In the genomic region with DNA sequence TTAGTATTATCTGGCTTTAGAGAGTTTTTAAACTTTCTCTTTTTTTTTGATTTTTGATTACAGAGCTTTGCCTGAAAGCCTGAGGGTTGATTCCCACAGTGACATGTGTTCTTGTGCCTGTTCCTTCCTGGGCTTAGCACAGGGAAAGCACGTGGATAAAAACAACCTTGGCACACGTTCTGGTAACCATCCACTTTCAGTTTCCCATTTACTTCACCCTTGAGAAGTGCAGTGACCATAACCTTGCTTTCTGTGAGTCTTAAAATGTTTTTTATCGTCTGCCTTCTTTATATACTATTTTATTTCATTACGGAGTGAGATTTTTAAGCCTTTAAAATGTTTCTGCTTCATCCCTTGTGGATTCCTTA, we compare ENCODE assay signal across 14 cellular contexts. TPM values are rescaled to one million over a fixed set of nuclear protein-coding genes. Genes with fewer than 3 reads are reported as not detected.
A peak's percentile ranks its signal among the peaks of the same experiment; 100 is the strongest.
DNase-seq lines count a peak whose midpoint lies in the region; ATAC-seq, FAIRE-seq and TF ChIP-seq lines count a peak whose summit lies in the region.
"Had no signal": no experiment of that assay in that cellular context is flagged by ENCODE, and none has a peak within 500 bp of the region (broad histone marks: within the 10 kb centered on the region; RNA-seq: fewer than 3 reads in every experiment).

No MANE protein-coding gene starts in this region.

- intact Hi-C loops in prostate gland (cut with DNase I) = no loop called here

- no peaks in the 10 kb centered on the region for H3K36me3 ChIP-seq in prostate gland

- TF ChIP-seq POLR2A in H54 (IDR thresholded peaks at IDR 0.05; ENCODE audit: low read depth, low read length) (no peak), prostate gland (IDR thresholded peaks at IDR 0.05) (no peak)

- FAIRE-seq in H54 (lab: Jason Lieb, UNC) = no peak

- 56% methylated on average over 4 of the region's 4 CpGs for WGBS in prostate gland

- no peaks in the 10 kb centered on the region for H3K9me3 ChIP-seq in prostate gland

- no peak overlapping the region for H3K4me3 ChIP-seq in GM12865 (ENCODE audit: low read depth, low read length)
- no peak overlapping the region for H3K4me3 ChIP-seq in prostate gland

- DNase-seq in GM12865 (ENCODE audit: low read depth) (peak; percentile 70), LHCN-M2 (ENCODE audit: low read depth) (peak; percentile 8), kidney tubule cell (ENCODE audit: low spot score) (peak; percentile 11), NCI-H1436 (lab: John Stamatoyannopoulos, UW) (no peak), H54 (ENCODE audit: insufficient read length, low spot score) (no peak), prostate gland (ENCODE audit: low spot score) (no peak), HuH-7.5 (ENCODE audit: low spot score) (no peak)
- DNase-seq: activated CD4-positive, alpha-beta T cell treated with anti-CD3 and anti-CD28 coated beads for 4 hours; H9; NCI-H1930; SHP77 treated with DMSO at 0.1 percent for 48 hours; stimulated activated CD4-positive, alpha-beta T cell treated with anti-CD3 and anti-CD28 coated beads, Interleukin-2, amount 100 ng/mL, for 24 hours had no signal

- H3K27ac ChIP-seq in prostate gland = no peak overlapping the region
- H3K27ac ChIP-seq: C4-2B had no signal

- no peaks in the 10 kb centered on the region for H3K27me3 ChIP-seq in prostate gland (replicated peaks; ENCODE audit: insufficient read depth)

- no peaks in the 10 kb centered on the region for H3K4me1 ChIP-seq in prostate gland (replicated peaks)

- TF ChIP-seq CTCF in GM12865 (IDR thresholded peaks at IDR 0.05; ENCODE audit: insufficient read depth, low read depth, low read length, missing control alignments) (no peak), prostate gland (IDR thresholded peaks at IDR 0.05) (no peak)

- peak; percentile 40 for ATAC-seq in GM21528 (IDR thresholded peaks at IDR 0.05; ENCODE audit: low FRiP score, unreplicated experiment)

RNA-seq across cellular contexts. Expression of a gene that starts 11.5 kb away (rescaled TPM):
- 0.38 and 0.69 TPM in 2 replicates for total RNA-seq in LHCN-M2 (2014; rRNA removed)
- 0.10 TPM for polyA plus RNA-seq in LHCN-M2 (2012)
- 1 to 10 TPM in 1 of 2 donors, under 1 TPM in 1; 0.59 to 4.7 TPM for total RNA-seq in prostate gland
- total RNA-seq: H9 had no signal

Comparison
In these comparisons a context has a peak if more than half of its experiments do, and no peak if none do; other contexts are left out.
1. DNase-seq: peak in GM12865 (single experiment), LHCN-M2 (single experiment) and kidney tubule cell (single experiment); none in NCI-H1436 (single experiment), H54 (single experiment), prostate gland (single experiment) and HuH-7.5 (single experiment).